ENCODE assay signal across 20 cellular contexts in genomic region chr4:174380699-174381098, GRCh38.
"Had no signal": no experiment of that assay in that cellular context is flagged by ENCODE, and none has a peak within 500 bp of the region (broad histone marks: within the 10 kb centered on the region; RNA-seq: fewer than 3 reads in every experiment).

No MANE protein-coding gene starts in this region.

- H3K27me3 ChIP-seq: dorsolateral prefrontal cortex, esophagus muscularis mucosa, gastrocnemius medialis, right atrium auricular region, sigmoid colon, stomach, transverse colon had no signal

- ATAC-seq: gastrocnemius medialis; left colon; mucosa of descending colon; naive thymus-derived CD8-positive, alpha-beta T cell had no signal

- H3K27ac ChIP-seq: coronary artery, dorsolateral prefrontal cortex, esophagus muscularis mucosa, gastrocnemius medialis, right atrium auricular region, sigmoid colon, skin epidermis, stomach, thoracic aorta, transverse colon had no signal

- H3K9me3 ChIP-seq: esophagus muscularis mucosa, gastrocnemius medialis, mucosa of descending colon, right atrium auricular region, sigmoid colon, stomach, thoracic aorta, transverse colon had no signal

- H3K4me3 ChIP-seq: coronary artery, dorsolateral prefrontal cortex, esophagus muscularis mucosa, gastrocnemius medialis, mucosa of descending colon, right atrium auricular region, sigmoid colon, skin epidermis, stomach, thoracic aorta, transverse colon had no signal

- DNase-seq: dorsolateral prefrontal cortex; effector CD8-positive, alpha-beta T cell; gastrocnemius medialis; glutamatergic neuron; left colon; mucosa of descending colon; naive thymus-derived CD8-positive, alpha-beta T cell; sigmoid colon; stimulated activated CD4-positive, alpha-beta T cell treated with anti-CD3 and anti-CD28 coated beads, Interleukin-2, amount 100 ng/mL, for 24 hours; stimulated activated CD4-positive, alpha-beta T cell treated with anti-CD3 and anti-CD28 coated beads, Interleukin-4, amount 100 ng/mL, for 4 hours; stimulated activated naive CD4-positive, alpha-beta T cell; stomach; substantia nigra; transverse colon had no signal

- H3K4me1 ChIP-seq: esophagus muscularis mucosa, gastrocnemius medialis, right atrium auricular region, sigmoid colon, stomach had no signal

- FAIRE-seq: endometrium had no signal

- H3K36me3 ChIP-seq: esophagus muscularis mucosa, gastrocnemius medialis, right atrium auricular region, sigmoid colon, stomach, thoracic aorta, transverse colon had no signal
